Comparison of ENCODE assay signal across 8 cellular contexts in the genomic region with DNA sequence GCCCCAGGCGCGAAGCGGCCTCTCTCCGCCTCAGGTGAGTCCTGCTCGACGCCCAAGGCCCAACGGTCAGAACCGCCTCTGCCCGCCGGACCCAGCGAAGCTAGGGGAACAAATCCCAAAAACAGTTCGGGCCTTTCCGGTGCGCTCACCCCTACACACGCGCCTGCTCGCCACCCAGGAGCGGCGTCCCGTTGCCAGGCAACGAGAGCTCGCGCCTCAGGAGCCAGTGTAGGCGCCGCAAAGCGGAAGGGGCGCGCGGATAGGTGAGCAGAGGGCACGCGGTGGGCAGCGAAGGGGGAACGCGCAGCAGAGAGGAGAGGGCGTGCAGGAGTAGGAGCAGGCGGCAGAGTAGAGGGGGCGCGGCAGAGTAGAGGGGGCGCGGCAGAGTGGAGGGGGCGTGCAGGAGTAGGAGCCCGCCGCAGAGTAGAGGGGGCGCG. TPM values are rescaled to one million over a fixed set of nuclear protein-coding genes. Genes with fewer than 3 reads are reported as not detected.
A peak's percentile ranks its signal among the peaks of the same experiment; 100 is the strongest.
DNase-seq lines count a peak whose midpoint lies in the region; ATAC-seq, FAIRE-seq and TF ChIP-seq lines count a peak whose summit lies in the region.

A gene (minus strand): TSS at position 193 of the 437 bp plus-strand sequence. CDS start 4,154 bp downstream, outside the sequence.
A gene with protein sequence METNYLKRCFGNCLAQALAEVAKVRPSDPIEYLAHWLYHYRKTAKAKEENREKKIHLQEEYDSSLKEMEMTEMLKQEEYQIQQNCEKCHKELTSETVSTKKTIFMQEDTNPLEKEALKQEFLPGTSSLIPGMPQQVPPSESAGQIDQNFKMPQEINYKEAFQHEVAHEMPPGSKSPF (plus strand): TSS at position 219 of the 437 bp plus-strand sequence. CDS start 5,663 bp downstream, outside the sequence.

- intact Hi-C loops in Panc1 (cut with micrococcal nuclease; ENCODE audit: unreplicated experiment) (no loop called here), left lung (cut with DNase I) (no loop called here)

- FAIRE-seq in bronchial epithelial cell (lab: Jason Lieb, UNC) = no peak

- H3K36me3 ChIP-seq in Panc1 (ENCODE audit: control insufficient read depth, insufficient read depth, low read length) (no peaks in the 10 kb centered on the region), bronchial epithelial cell (ENCODE audit: control insufficient read depth, insufficient read depth, low read length) (no peaks in the 10 kb centered on the region), left lung (no peaks in the 10 kb centered on the region)

- H3K27me3 ChIP-seq in Panc1 (ENCODE audit: control insufficient read depth, insufficient read depth, low read length) = peaks cover 13% of the 10 kb centered on the region
- no peaks in the 10 kb centered on the region for H3K27me3 ChIP-seq in bronchial epithelial cell (ENCODE audit: control insufficient read depth, insufficient read depth, low read length)
- H3K27me3 ChIP-seq in left lung = peaks cover 17 to 41% of the 10 kb centered on the region in 2 donors

- H3K4me1 ChIP-seq in Panc1 (ENCODE audit: control insufficient read depth, insufficient read depth, low read length) (no peaks in the 10 kb centered on the region; the same call in 1 of the 2 replicates), left lung (peaks cover 9 to 16% of the 10 kb centered on the region in 2 donors)

- in situ Hi-C loops in GM13977 (cut with MboI; ENCODE audit: low pct_unique_long_range_greater_than_20kb, low sequenced_read_pairs, unreplicated experiment) (no loop called here), Panc1 (cut with HindIII; ENCODE audit: low pct_unique_long_range_greater_than_20kb, low sequenced_read_pairs) (no loop called here)

- no peak for TF ChIP-seq CTCF in GM13977 (IDR thresholded peaks at IDR 0.05; ENCODE audit: extremely low read depth, insufficient read depth, missing control alignments)
- TF ChIP-seq CTCF in Panc1 (IDR thresholded peaks at IDR 0.05) = no peak
- no peak for TF ChIP-seq CTCF in bronchial epithelial cell (IDR thresholded peaks at IDR 0.05; ENCODE audit: insufficient read depth, low read length, severe bottlenecking)
- TF ChIP-seq CTCF in left lung (IDR thresholded peaks at IDR 0.05) = no peak

- peak; percentile 82 for ATAC-seq in HG03139 (IDR thresholded peaks at IDR 0.05; ENCODE audit: unreplicated experiment)
- peak; percentile 78 for ATAC-seq in Panc1
- peak; percentile 94 for ATAC-seq in left lung
- no peak for ATAC-seq in GM18517 (IDR thresholded peaks at IDR 0.05; ENCODE audit: unreplicated experiment)

- no TSS peak for BruUV-seq in Panc1 (replicated peaks; lab: Mats Ljungman, UMichigan)

- POLR2A ChIA-PET in Panc1 (lab: Charles Lee) = no interaction called here

- no peaks in the 10 kb centered on the region for H3K9me3 ChIP-seq in Panc1 (ENCODE audit: control insufficient read depth, insufficient read depth, low read depth, low read length)
- H3K9me3 ChIP-seq in left lung = no peaks in the 10 kb centered on the region

- no peak within 1 kb of the TSS for H3K27ac ChIP-seq in Panc1 (ENCODE audit: low read length)
- no peak within 1 kb of the TSS for H3K27ac ChIP-seq in left lung

- DNase-seq in GM13977 (ENCODE audit: low spot score) = peak; percentile 55
- no peak for DNase-seq in Panc1 (ENCODE audit: low read depth, low spot score)
- DNase-seq in bronchial epithelial cell (ENCODE audit: low read depth) = peak; percentile 35
- DNase-seq in left lung = peak; percentile 52 to 89
- peak; percentile 4 to 17 for DNase-seq in stimulated activated CD4-positive, alpha-beta T cell treated with anti-CD3 and anti-CD28 coated beads, Interleukin-4, amount 100 ng/mL, for 4 hours
- DNase-seq in midbrain (lab: John Stamatoyannopoulos, UW) = no peak

- H3K4me3 ChIP-seq in Panc1 (ENCODE audit: low read depth in 2 of 2, low read length in 2 of 2) = no peak within 1 kb of the TSS
- H3K4me3 ChIP-seq in bronchial epithelial cell (ENCODE audit: low read depth, low read length) = peak within 1 kb of the TSS; percentile 1
- peak within 1 kb of the TSS; percentile 24 to 31 for H3K4me3 ChIP-seq in left lung

- CTCF ChIA-PET in Panc1 (lab: Charles Lee) = no interaction called here

RNA-seq across cellular contexts. Expression of the first gene that starts in this region (rescaled TPM):
- total RNA-seq in Panc1 (2021; ENCODE audit: unreplicated experiment) (not detected), bronchial epithelial cell (not detected in 2 replicates), left lung (under 1 TPM in 1 of 2 donors, not detected in 1; 0.50 TPM)
- not detected for polyA plus RNA-seq in Panc1 (2012; ENCODE audit: insufficient read length)

RNA-seq across cellular contexts. Expression of the second gene that starts in this region (rescaled TPM):
- total RNA-seq in Panc1 (2021; ENCODE audit: unreplicated experiment) = not detected
- not detected for polyA plus RNA-seq in Panc1 (2012; ENCODE audit: insufficient read length)
- total RNA-seq in bronchial epithelial cell = not detected in 2 replicates
- 1 to 10 TPM in 1 of 2 donors, not detected in 1; 3.0 TPM for total RNA-seq in left lung

Comparison
In these comparisons a context has a peak if more than half of its experiments do, and no peak if none do; other contexts are left out.
1. Peak in ATAC-seq in Panc1; RNA of the genes that start here not detected or under 1 TPM.
2. Peak in DNase-seq and H3K4me3 ChIP-seq in bronchial epithelial cell; RNA of the genes that start here not detected or under 1 TPM.
3. DNase-seq: peak in GM13977 (single experiment), left lung (2 of 2) and stimulated activated CD4-positive, alpha-beta T cell treated with anti-CD3 and anti-CD28 coated beads, Interleukin-4, amount 100 ng/mL, for 4 hours (2 of 2); none in Panc1 (single experiment) and midbrain (single experiment).
4. H3K4me3 ChIP-seq: peak in left lung (2 of 2); none in Panc1 (0 of 2).